Comparison of ENCODE assay signal across 25 cellular contexts in genomic region chr5:2914022-2914661, GRCh38.
"Had no signal": no experiment of that assay in that cellular context is flagged by ENCODE, and none has a peak within 500 bp of the region (broad histone marks: within the 10 kb centered on the region; RNA-seq: fewer than 3 reads in every experiment).

No MANE protein-coding gene starts in this region.

- H3K4me3 ChIP-seq: breast epithelium, hepatocyte, skin epidermis, thoracic aorta, upper lobe of left lung had no signal

- H3K36me3 ChIP-seq: breast epithelium, thoracic aorta, upper lobe of left lung had no signal

- H3K4me3 Mint-ChIP-seq: activated T-cell treated with anti-CD3 and anti-CD28 coated beads, Interleukin-2, amount 50 U/mL, for 72 hours; dendritic cell treated with granulocyte-macrophage colony-stimulating factor and Interleukin-4, amounts not matched to agents 40 ng/mL and 50 ng/mL, for 4 days; naive thymus-derived CD4-positive, alpha-beta T cell; stimulated activated effector memory CD8-positive, alpha-beta T cell treated with anti-CD3 and anti-CD28 coated beads, Interleukin-12 subunit alpha, Interleukin-12 subunit beta, amount 100 ng/mL, for 72 hours; stimulated activated naive CD8-positive, alpha-beta T cell treated with anti-CD3 and anti-CD28 coated beads, Interleukin-15, Interleukin-2, amounts not matched to agents 100 ng/mL and 50 ng/mL, for 24 hours; T-helper 2 cell treated with Interferon-gamma antibody and Interleukin-4, amounts not matched to agents 5 μg/mL and 100 μg/mL, for 36 hours had no signal

- H3K27me3 ChIP-seq: breast epithelium, upper lobe of left lung had no signal

- H2AFZ ChIP-seq: hepatocyte had no signal

- H3K9me3 ChIP-seq: breast epithelium, thoracic aorta, upper lobe of left lung had no signal

- H3K4me1 Mint-ChIP-seq: naive thymus-derived CD4-positive, alpha-beta T cell; stimulated activated effector memory CD8-positive, alpha-beta T cell treated with anti-CD3 and anti-CD28 coated beads, Interleukin-12 subunit alpha, Interleukin-12 subunit beta, amount 100 ng/mL, for 72 hours had no signal

- H3K27ac Mint-ChIP-seq: activated naive CD4-positive, alpha-beta T cell treated with anti-CD3 and anti-CD28 coated beads, Interleukin-2, amount 50 U/mL, for 72 hours; activated T-cell treated with anti-CD3 and anti-CD28 coated beads, Interleukin-2, amount 50 U/mL, for 72 hours; dendritic cell treated with granulocyte-macrophage colony-stimulating factor and Interleukin-4, amounts not matched to agents 40 ng/mL and 50 ng/mL, for 4 days; naive thymus-derived CD4-positive, alpha-beta T cell; stimulated activated effector memory CD8-positive, alpha-beta T cell treated with anti-CD3 and anti-CD28 coated beads, Interleukin-12 subunit alpha, Interleukin-12 subunit beta, amount 100 ng/mL, for 72 hours; stimulated activated naive CD8-positive, alpha-beta T cell treated with anti-CD3 and anti-CD28 coated beads, Interleukin-15, Interleukin-2, amounts not matched to agents 100 ng/mL and 50 ng/mL, for 24 hours; T-helper 2 cell treated with Interferon-gamma antibody and Interleukin-4, amounts not matched to agents 5 μg/mL and 100 μg/mL, for 36 hours had no signal

- H3K4me2 ChIP-seq: hepatocyte had no signal

- H3K79me2 ChIP-seq: hepatocyte had no signal

- DNase-seq: activated CD4-positive, alpha-beta T cell treated with anti-CD3 and anti-CD28 coated beads for 4 hours; activated CD4-positive, alpha-beta T cell treated with anti-CD3 and anti-CD28 coated beads, Interleukin-2, amount 50 U/mL, for 4 hours; activated naive CD4-positive, alpha-beta T cell; activated T-cell treated with anti-CD3 and anti-CD28 coated beads for 4 hours; activated T-cell treated with anti-CD3 and anti-CD28 coated beads, Interleukin-2, amount 50 U/mL, for 72 hours; central memory CD4-positive, alpha-beta T cell; effector CD4-positive, alpha-beta T cell; kidney; left colon; midbrain; naive thymus-derived CD4-positive, alpha-beta T cell; stimulated activated CD4-positive, alpha-beta T cell treated with anti-CD3 and anti-CD28 coated beads, Interleukin-4, amount 100 ng/mL, for 24 hours; T-helper 1 cell; upper lobe of left lung had no signal

- H3K36me3 Mint-ChIP-seq: naive thymus-derived CD4-positive, alpha-beta T cell; stimulated activated effector memory CD8-positive, alpha-beta T cell treated with anti-CD3 and anti-CD28 coated beads, Interleukin-12 subunit alpha, Interleukin-12 subunit beta, amount 100 ng/mL, for 72 hours had no signal

- H3K4me1 ChIP-seq: breast epithelium, upper lobe of left lung had no signal

- ATAC-seq: activated naive CD4-positive, alpha-beta T cell treated with anti-CD3 and anti-CD28 coated beads, Interleukin-2, amount 50 U/mL, for 72 hours; activated T-cell treated with anti-CD3 and anti-CD28 coated beads, Interleukin-2, amount 50 U/mL, for 72 hours; left colon; naive thymus-derived CD4-positive, alpha-beta T cell; sciatic nerve; stimulated activated effector memory CD8-positive, alpha-beta T cell treated with anti-CD3 and anti-CD28 coated beads, Interleukin-12 subunit alpha, Interleukin-12 subunit beta, amount 100 ng/mL, for 72 hours had no signal

- H3K27ac ChIP-seq: breast epithelium, epithelial cell of prostate, hepatocyte, skin epidermis, thoracic aorta, upper lobe of left lung had no signal

- H3K27me3 Mint-ChIP-seq: dendritic cell treated with granulocyte-macrophage colony-stimulating factor and Interleukin-4, amounts not matched to agents 40 ng/mL and 50 ng/mL, for 4 days; stimulated activated naive CD8-positive, alpha-beta T cell treated with anti-CD3 and anti-CD28 coated beads, Interleukin-15, Interleukin-2, amounts not matched to agents 100 ng/mL and 50 ng/mL, for 24 hours had no signal
